ENCODE assay signal across 9 cellular contexts in the genomic region with DNA sequence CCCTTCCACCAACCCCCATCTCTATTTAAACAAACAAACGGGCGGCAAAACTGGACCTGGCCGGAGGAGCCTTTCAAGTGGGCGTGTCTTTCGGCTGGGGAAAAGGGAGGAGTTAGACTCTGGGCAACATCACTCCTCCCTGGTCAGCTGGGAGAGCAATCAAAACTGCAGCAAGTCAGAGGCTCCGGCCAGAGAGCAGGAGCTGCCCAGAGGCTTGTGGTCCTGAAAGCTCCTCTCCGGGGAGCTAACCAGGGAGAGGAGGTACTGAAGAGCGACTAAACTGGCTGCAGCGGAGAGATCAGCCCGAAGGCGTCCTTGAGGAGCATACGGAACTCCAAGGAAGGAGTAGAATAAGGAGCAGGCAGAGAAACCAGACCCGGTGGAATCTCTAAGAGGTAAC. TPM values are rescaled to one million over a fixed set of nuclear protein-coding genes. Genes with fewer than 3 reads are reported as not detected.
A peak's percentile ranks its signal among the peaks of the same experiment; 100 is the strongest.
DNase-seq lines count a peak whose midpoint lies in the region; ATAC-seq and TF ChIP-seq lines count a peak whose summit lies in the region.
"Had no signal": no experiment of that assay in that cellular context is flagged by ENCODE, and none has a peak within 500 bp of the region (broad histone marks: within the 10 kb centered on the region; RNA-seq: fewer than 3 reads in every experiment).

A gene with protein sequence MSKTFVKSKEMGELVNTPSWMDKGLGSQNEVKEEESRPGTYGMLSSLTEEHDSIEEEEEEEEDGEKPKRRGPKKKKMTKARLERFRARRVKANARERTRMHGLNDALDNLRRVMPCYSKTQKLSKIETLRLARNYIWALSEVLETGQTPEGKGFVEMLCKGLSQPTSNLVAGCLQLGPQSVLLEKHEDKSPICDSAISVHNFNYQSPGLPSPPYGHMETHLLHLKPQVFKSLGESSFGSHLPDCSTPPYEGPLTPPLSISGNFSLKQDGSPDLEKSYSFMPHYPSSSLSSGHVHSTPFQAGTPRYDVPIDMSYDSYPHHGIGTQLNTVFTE (plus strand): TSS at position 191 of the 400 bp plus-strand sequence. CDS start 6,466 bp downstream, outside the sequence.

- H3K9ac ChIP-seq in NT2/D1 (ENCODE audit: insufficient read length, low read depth), result no peak within 1 kb of the TSS
- no peak within 1 kb of the TSS for H3K9ac ChIP-seq in mesendoderm (ENCODE audit: low read length)

- no peaks in the 10 kb centered on the region for H3K79me1 ChIP-seq in mesendoderm (ENCODE audit: low read length)

- DNase-seq in AG09309 (ENCODE audit: low read depth) (peak; percentile 16), HAP-1 (ENCODE audit: low spot score in 2 of 2) (peak; percentile 14 to 62), NT2/D1 (ENCODE audit: low read depth, low spot score) (peak; percentile 87), mesendoderm (peak; percentile 97)
- peak; percentile 2 to 8 (median 3) for DNase-seq in effector memory CD8-positive, alpha-beta T cell
- no peak for DNase-seq in activated CD8-positive, alpha-beta memory T cell treated with anti-CD3 and anti-CD28 coated beads for 24 hours

- H2BK5ac ChIP-seq in mesendoderm (ENCODE audit: low read length), result no peak within 1 kb of the TSS

- no peak within 1 kb of the TSS for H3K18ac ChIP-seq in mesendoderm (ENCODE audit: low read length)

- H3K4me1 ChIP-seq in HAP-1 (no peaks in the 10 kb centered on the region), NT2/D1 (ENCODE audit: insufficient read depth, insufficient read length) (no peaks in the 10 kb centered on the region), mesendoderm (ENCODE audit: control insufficient read depth, low read depth, low read length) (no peaks in the 10 kb centered on the region)

- no peaks in the 10 kb centered on the region for H3K36me3 ChIP-seq in HAP-1 (replicated peaks)
- no peaks in the 10 kb centered on the region for H3K36me3 ChIP-seq in NT2/D1 (ENCODE audit: insufficient read depth, insufficient read length, low read length)
- H3K36me3 ChIP-seq in mesendoderm (ENCODE audit: control insufficient read depth, insufficient read depth, low read length), result no peaks in the 10 kb centered on the region

- no peak within 1 kb of the TSS for H3K27ac ChIP-seq in mesendoderm (ENCODE audit: low read depth, low read length)

- peaks cover 0 to 7% of the 10 kb centered on the region in 2 donors for H3K4me1 Mint-ChIP-seq in effector memory CD8-positive, alpha-beta T cell (ENCODE audit: low read depth in 2 of 2)

- H2AK5ac ChIP-seq in mesendoderm (ENCODE audit: low read length), result no peak within 1 kb of the TSS

- H2BK15ac ChIP-seq in mesendoderm (replicated peaks; ENCODE audit: low read depth), result no peak within 1 kb of the TSS

- no peak within 1 kb of the TSS for H3K56ac ChIP-seq in mesendoderm (ENCODE audit: low read length)

- in situ Hi-C loops in HAP-1 (cut with MboI; ENCODE audit: low sequenced_read_pairs), result no loop called here

- H3K9me3 ChIP-seq in HAP-1, result no peaks in the 10 kb centered on the region
- H3K9me3 ChIP-seq in NT2/D1 (ENCODE audit: insufficient read depth, low read length), result no peaks in the 10 kb centered on the region

- no peaks in the 10 kb centered on the region for H3K9me3 Mint-ChIP-seq in effector memory CD8-positive, alpha-beta T cell

- no peak within 1 kb of the TSS for H4K8ac ChIP-seq in mesendoderm (ENCODE audit: low read depth, low read length)

- ATAC-seq in effector memory CD8-positive, alpha-beta T cell (replicated peaks), result peak; percentile 63
- ATAC-seq in HG03196 (IDR thresholded peaks at IDR 0.05; ENCODE audit: unreplicated experiment) (no peak), GM19397 (IDR thresholded peaks at IDR 0.05; ENCODE audit: unreplicated experiment) (no peak)
- ATAC-seq: activated naive CD4-positive, alpha-beta T cell treated with anti-CD3 and anti-CD28 coated beads, Interleukin-2, amount 50 U/mL, for 72 hours had no signal

- H3K4me3 ChIP-seq in AG09309 (ENCODE audit: control insufficient read depth, low read depth, low read length), result no peak within 1 kb of the TSS
- H3K4me3 ChIP-seq in HAP-1, result no peak within 1 kb of the TSS
- no peak within 1 kb of the TSS for H3K4me3 ChIP-seq in NT2/D1 (ENCODE audit: insufficient read length, low read depth)
- no peak within 1 kb of the TSS for H3K4me3 ChIP-seq in mesendoderm (ENCODE audit: low read length)

- peaks cover 62 to 64% of the 10 kb centered on the region in 2 donors for H3K27me3 Mint-ChIP-seq in effector memory CD8-positive, alpha-beta T cell

- peaks cover 2% of the 10 kb centered on the region for H3K36me3 Mint-ChIP-seq in effector memory CD8-positive, alpha-beta T cell (ENCODE audit: insufficient read depth)

- peak within 1 kb of the TSS; percentile 7 for H3K4me2 ChIP-seq in mesendoderm (ENCODE audit: low read length)

- H2BK120ac ChIP-seq in mesendoderm (ENCODE audit: low read depth, low read length), result no peak within 1 kb of the TSS

- WGBS in mesendoderm (ENCODE audit: extremely low coverage, insufficient coverage, low lambda C conversion rate), result no CpG with 5 or more reads among the region's 13 CpGs

- H3K79me2 ChIP-seq in mesendoderm (ENCODE audit: control insufficient read depth, insufficient read depth, low read length), result no peaks in the 10 kb centered on the region

- no peak within 1 kb of the TSS for H3K27ac Mint-ChIP-seq in effector memory CD8-positive, alpha-beta T cell
- H3K27ac Mint-ChIP-seq: activated naive CD4-positive, alpha-beta T cell treated with anti-CD3 and anti-CD28 coated beads, Interleukin-2, amount 50 U/mL, for 72 hours had no signal

- peaks cover 14% of the 10 kb centered on the region for H3K27me3 ChIP-seq in HAP-1 (ENCODE audit: low read depth)
- peaks cover 42% of the 10 kb centered on the region for H3K27me3 ChIP-seq in NT2/D1 (ENCODE audit: insufficient read depth, insufficient read length)
- H3K27me3 ChIP-seq in mesendoderm (ENCODE audit: insufficient read depth, low read length, poor library complexity), result no peaks in the 10 kb centered on the region

- no peak within 1 kb of the TSS for H3K4me3 Mint-ChIP-seq in effector memory CD8-positive, alpha-beta T cell

- H3K4ac ChIP-seq in mesendoderm (ENCODE audit: low read depth, low read length), result no peak within 1 kb of the TSS

- no peak within 1 kb of the TSS for H3K23ac ChIP-seq in mesendoderm (ENCODE audit: low read length)

- TF ChIP-seq CTCF in AG09309 (IDR thresholded peaks at IDR 0.05; ENCODE audit: control insufficient read depth, insufficient read depth, low read depth, low read length, missing control alignments), result no peak

- no peak within 1 kb of the TSS for H4K5ac ChIP-seq in mesendoderm (ENCODE audit: low read length)

RNA-seq across cellular contexts. Expression of the gene that starts here (rescaled TPM):
- polyA plus RNA-seq in mesendoderm (2013, experiment 1 of 2), result not detected
- not detected for polyA plus RNA-seq in mesendoderm (2013, experiment 2 of 2)
